In genomic region chr22:32677876-32678275, GRCh38 we compare ENCODE assay signal across 33 cellular contexts.
"Had no signal": no experiment of that assay in that cellular context is flagged by ENCODE, and none has a peak within 500 bp of the region (broad histone marks: within the 10 kb centered on the region; RNA-seq: fewer than 3 reads in every experiment).

No MANE protein-coding gene starts in this region.

- H3K36me3 Mint-ChIP-seq: activated CD4-positive, alpha-beta memory T cell treated with anti-CD3 and anti-CD28 coated beads for 36 hours; activated naive CD4-positive, alpha-beta T cell treated with anti-CD3 and anti-CD28 coated beads, Interleukin-2, amount 10 ng/mL, durations not matched to agents 7 days and 5 days; activated naive CD4-positive, alpha-beta T cell treated with anti-CD3 and anti-CD28 coated beads, Interleukin-2, amount 50 U/mL, for 72 hours; activated naive CD8-positive, alpha-beta T cell treated with anti-CD3 and anti-CD28 coated beads, Interleukin-2, amount 10 ng/mL, durations not matched to agents 7 days and 5 days; brain had no signal

- ATAC-seq: activated CD4-positive, CD25-positive, alpha-beta regulatory T cell treated with anti-CD3 and anti-CD28 coated beads, Interleukin-2, amount 50 U/mL, for 24 hours; activated naive CD4-positive, alpha-beta T cell treated with anti-CD3 and anti-CD28 coated beads, Interleukin-2, amount 50 U/mL, for 72 hours; activated T-cell treated with anti-CD3 and anti-CD28 coated beads, Interleukin-2, amount 50 U/mL, for 72 hours; foreskin keratinocyte; gastrocnemius medialis; heart left ventricle; T-helper 17 cell had no signal

- H3K9me3 Mint-ChIP-seq: activated B cell treated with CpG ODN at 0.5 μM for 24 hours; activated CD4-positive, alpha-beta memory T cell treated with anti-CD3 and anti-CD28 coated beads for 36 hours; activated naive CD4-positive, alpha-beta T cell treated with anti-CD3 and anti-CD28 coated beads, Interleukin-2, amount 10 ng/mL, durations not matched to agents 7 days and 5 days; activated naive CD4-positive, alpha-beta T cell treated with anti-CD3 and anti-CD28 coated beads, Interleukin-2, amount 50 U/mL, for 72 hours; activated T-cell treated with anti-CD3 and anti-CD28 coated beads, Interleukin-2, amount 50 U/mL, for 24 hours; central memory CD8-positive, alpha-beta T cell; dendritic cell treated with granulocyte-macrophage colony-stimulating factor and Interleukin-4, amounts not matched to agents 40 ng/mL and 50 ng/mL, for 4 days; endodermal cell; T-helper 2 cell treated with Interferon-gamma antibody and Interleukin-4, amounts not matched to agents 5 μg/mL and 100 μg/mL, for 36 hours had no signal

- H3K27ac Mint-ChIP-seq: activated B cell treated with CpG ODN at 0.5 μM for 24 hours; activated CD4-positive, alpha-beta memory T cell treated with anti-CD3 and anti-CD28 coated beads for 36 hours; activated CD4-positive, alpha-beta T cell treated with anti-CD3 and anti-CD28 coated beads, Interleukin-2, amount 10 ng/mL, durations not matched to agents 24 days and 14 days; activated naive CD4-positive, alpha-beta T cell treated with anti-CD3 and anti-CD28 coated beads, Interleukin-2, amount 10 ng/mL, durations not matched to agents 7 days and 5 days; activated naive CD4-positive, alpha-beta T cell treated with anti-CD3 and anti-CD28 coated beads, Interleukin-2, amount 50 U/mL, for 72 hours; activated naive CD8-positive, alpha-beta T cell treated with anti-CD3 and anti-CD28 coated beads, Interleukin-2, amount 10 ng/mL, durations not matched to agents 7 days and 5 days; activated T-cell treated with anti-CD3 and anti-CD28 coated beads, Interleukin-2, amount 50 U/mL, for 24 hours; activated T-cell treated with anti-CD3 and anti-CD28 coated beads, Interleukin-2, amount 50 U/mL, for 72 hours; brain; dendritic cell treated with granulocyte-macrophage colony-stimulating factor and Interleukin-4, amounts not matched to agents 40 ng/mL and 50 ng/mL, for 4 days; endodermal cell; T-helper 17 cell; T-helper 2 cell treated with Interferon-gamma antibody and Interleukin-4, amounts not matched to agents 5 μg/mL and 100 μg/mL, for 36 hours had no signal

- H3K27ac ChIP-seq: ascending aorta, breast epithelium, coronary artery, dorsolateral prefrontal cortex, esophagus muscularis mucosa, foreskin keratinocyte, gastrocnemius medialis, heart left ventricle, WERI-Rb-1 had no signal

- H3K9me3 ChIP-seq: ascending aorta, breast epithelium, esophagus muscularis mucosa, gastrocnemius medialis, heart left ventricle had no signal

- H3K4me3 Mint-ChIP-seq: activated B cell treated with CpG ODN at 0.5 μM for 24 hours; activated CD4-positive, alpha-beta memory T cell treated with anti-CD3 and anti-CD28 coated beads for 36 hours; activated CD4-positive, alpha-beta T cell treated with anti-CD3 and anti-CD28 coated beads, Interleukin-2, amount 10 ng/mL, durations not matched to agents 24 days and 14 days; activated naive CD4-positive, alpha-beta T cell treated with anti-CD3 and anti-CD28 coated beads, Interleukin-2, amount 10 ng/mL, durations not matched to agents 7 days and 5 days; activated naive CD8-positive, alpha-beta T cell treated with anti-CD3 and anti-CD28 coated beads, Interleukin-2, amount 10 ng/mL, durations not matched to agents 7 days and 5 days; activated T-cell treated with anti-CD3 and anti-CD28 coated beads, Interleukin-2, amount 50 U/mL, for 24 hours; activated T-cell treated with anti-CD3 and anti-CD28 coated beads, Interleukin-2, amount 50 U/mL, for 72 hours; brain; central memory CD8-positive, alpha-beta T cell; dendritic cell treated with granulocyte-macrophage colony-stimulating factor and Interleukin-4, amounts not matched to agents 40 ng/mL and 50 ng/mL, for 4 days; endodermal cell; T-helper 17 cell; T-helper 2 cell treated with Interferon-gamma antibody and Interleukin-4, amounts not matched to agents 5 μg/mL and 100 μg/mL, for 36 hours had no signal

- H3K4me1 Mint-ChIP-seq: activated B cell treated with CpG ODN at 0.5 μM for 24 hours; activated CD4-positive, alpha-beta T cell treated with anti-CD3 and anti-CD28 coated beads, Interleukin-2, amount 10 ng/mL, durations not matched to agents 24 days and 14 days; activated naive CD4-positive, alpha-beta T cell treated with anti-CD3 and anti-CD28 coated beads, Interleukin-2, amount 10 ng/mL, durations not matched to agents 7 days and 5 days; activated naive CD8-positive, alpha-beta T cell treated with anti-CD3 and anti-CD28 coated beads, Interleukin-2, amount 10 ng/mL, durations not matched to agents 7 days and 5 days; brain; central memory CD8-positive, alpha-beta T cell; endodermal cell; T-helper 17 cell had no signal

- H3K27me3 ChIP-seq: ascending aorta, dorsolateral prefrontal cortex, esophagus muscularis mucosa, gastrocnemius medialis, heart left ventricle had no signal

- DNase-seq: activated B cell treated with CpG ODN at 0.5 μM for 24 hours; activated CD4-positive, alpha-beta memory T cell treated with anti-CD3 and anti-CD28 coated beads for 36 hours; activated CD4-positive, alpha-beta T cell treated with anti-CD3 and anti-CD28 coated beads, Interleukin-2, amount 10 ng/mL, durations not matched to agents 24 days and 14 days; activated CD8-positive, alpha-beta memory T cell treated with anti-CD3 and anti-CD28 coated beads, Interleukin-2, amount 50 U/mL, for 48 hours; activated gamma-delta T cell; activated naive CD4-positive, alpha-beta T cell; activated naive CD4-positive, alpha-beta T cell treated with anti-CD3 and anti-CD28 coated beads, Interleukin-2, amount 10 ng/mL, durations not matched to agents 7 days and 5 days; activated naive CD8-positive, alpha-beta T cell treated with anti-CD3 and anti-CD28 coated beads, Interleukin-2, amount 10 ng/mL, durations not matched to agents 7 days and 5 days; activated T-cell treated with anti-CD3 and anti-CD28 coated beads for 4 hours; activated T-cell treated with anti-CD3 and anti-CD28 coated beads, Interleukin-2, amount 50 U/mL, for 24 hours; activated T-cell treated with anti-CD3 and anti-CD28 coated beads, Interleukin-2, amount 50 U/mL, for 72 hours; dorsolateral prefrontal cortex; effector memory CD4-positive, alpha-beta T cell; endodermal cell; erythroblast; gastrocnemius medialis; glutamatergic neuron; heart left ventricle; T-helper 1 cell; T-helper 17 cell; T1000; WERI-Rb-1 had no signal

- H3K4me1 ChIP-seq: ascending aorta, foreskin keratinocyte, gastrocnemius medialis had no signal

- H3K4me3 ChIP-seq: ascending aorta, breast epithelium, coronary artery, dorsolateral prefrontal cortex, esophagus muscularis mucosa, gastrocnemius medialis, heart left ventricle had no signal

- H3K36me3 ChIP-seq: ascending aorta, breast epithelium, esophagus muscularis mucosa, gastrocnemius medialis, heart left ventricle, WERI-Rb-1 had no signal
